20 cellular contexts compared by ENCODE assay signal in the genomic region with DNA sequence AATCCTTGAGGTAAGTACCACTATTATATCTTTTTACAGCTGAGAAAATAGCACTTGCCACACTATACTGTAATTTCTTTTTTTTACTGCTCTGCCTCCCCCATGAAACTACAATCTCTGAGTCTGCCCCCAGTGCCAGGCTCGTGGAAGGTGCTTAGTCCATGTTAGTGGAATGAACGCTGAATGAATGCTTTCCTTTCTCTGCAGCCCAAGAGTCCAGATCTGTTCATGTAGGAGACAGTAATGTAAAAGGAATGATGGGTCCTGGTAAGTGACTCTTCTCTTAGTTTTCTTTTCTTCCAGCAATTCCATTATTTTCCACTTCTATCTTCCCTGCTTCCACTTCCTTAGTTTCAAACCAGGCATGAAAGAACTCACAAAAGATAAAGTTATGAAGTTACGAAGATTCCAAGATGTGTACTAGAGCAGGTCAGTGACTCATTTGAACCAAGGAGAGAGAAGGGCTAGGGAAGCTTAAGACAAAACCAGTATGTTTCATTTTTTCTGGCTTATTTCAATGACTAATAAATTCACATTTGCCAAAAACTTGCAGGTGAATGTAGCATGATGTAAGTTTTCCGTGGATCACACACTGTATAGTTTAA. TPM values are rescaled to one million over a fixed set of nuclear protein-coding genes. Genes with fewer than 3 reads are reported as not detected.
DNase-seq lines count a peak whose midpoint lies in the region; ATAC-seq and TF ChIP-seq lines count a peak whose summit lies in the region.
"Had no signal": no experiment of that assay in that cellular context is flagged by ENCODE, and none has a peak within 500 bp of the region (broad histone marks: within the 10 kb centered on the region; RNA-seq: fewer than 3 reads in every experiment).

No MANE protein-coding gene starts in this region.

- DNase-seq in AG04449 (ENCODE audit: low read depth, low spot score) = peak; percentile 17
- DNase-seq in HCEC 1CT = peak; percentile 31
- peak; percentile 48 for DNase-seq in amniotic stem cell (lab: John Stamatoyannopoulos, UW)
- peak; percentile 16 for DNase-seq in fibroblast of the conjunctiva (ENCODE audit: low read depth)
- no peak for DNase-seq in left cardiac atrium
- DNase-seq in hippocampal formation (lab: John Stamatoyannopoulos, UW) = no peak
- no peak for DNase-seq in DMS53 (lab: John Stamatoyannopoulos, UW)
- DNase-seq: activated CD4-positive, alpha-beta memory T cell treated with anti-CD3 and anti-CD28 coated beads, Interleukin-2, amount 10 ng/mL, durations not matched to agents 7 days and 5 days; activated T-cell treated with anti-CD3 and anti-CD28 coated beads, Interleukin-2, amount 50 U/mL, for 48 hours; GDM1; Kasumi-1; NCI-H1417 treated with DMSO at 0.1 percent for 48 hours; NCI-H2171; NCI-H774; pancreas; RPMI8226; stimulated activated CD4-positive, alpha-beta T cell treated with anti-CD3 and anti-CD28 coated beads, Interleukin-4, amount 100 ng/mL, for 4 hours had no signal

- POLR2A ChIA-PET in AG04449 (lab: Yijun Ruan, JAX) = no interaction called here

- no peak overlapping the region for H3K4me3 ChIP-seq in AG04449 (ENCODE audit: low read depth, low read length)
- H3K4me3 ChIP-seq: pancreas, skin epidermis, thoracic aorta had no signal

- intact Hi-C loops in left cardiac atrium (cut with DNase I) = no loop called here

- no peak for TF ChIP-seq CTCF in AG04449 (IDR thresholded peaks at IDR 0.05; ENCODE audit: insufficient read depth, low read length, missing control alignments)

- ATAC-seq in left cardiac atrium (no peak), HG02840 (IDR thresholded peaks at IDR 0.05; ENCODE audit: low FRiP score, unreplicated experiment) (no peak)
- ATAC-seq: pancreas had no signal

- CTCF ChIA-PET in AG04449 (lab: Yijun Ruan, JAX) = interaction anchor here (1.1 to 2.5 kb wide), 3 partner anchors 11 to 294 kb away, joined by 3 to 23 read pairs (median 3); no protein-coding TSS in a partner anchor

RNA-seq across cellular contexts. Expression of a gene that starts 46.0 kb away (rescaled TPM):
- under 1 TPM; 0.44 to 0.73 TPM for total RNA-seq in left cardiac atrium

RNA-seq across cellular contexts. Expression of a gene that starts 59.9 kb away (rescaled TPM):
- 10 to 100 TPM; 12.8 to 14.3 TPM for total RNA-seq in left cardiac atrium

RNA-seq across cellular contexts. Expression of a gene that starts 59.9 kb away (rescaled TPM):
- 1 to 10 TPM; 6.7 to 9.2 TPM for total RNA-seq in left cardiac atrium

Comparison
In these comparisons a context has a peak if more than half of its experiments do, and no peak if none do; other contexts are left out.
1. DNase-seq: peak in AG04449 (single experiment), HCEC 1CT (single experiment), amniotic stem cell (single experiment) and fibroblast of the conjunctiva (single experiment); none in left cardiac atrium (single experiment), hippocampal formation (0 of 2) and DMS53 (single experiment).